In genomic region chr11:690738-691633, GRCh38 we compare ENCODE assay signal across 15 cellular contexts. TPM values are rescaled to one million over a fixed set of nuclear protein-coding genes. Genes with fewer than 3 reads are reported as not detected.
DNase-seq lines count a peak whose midpoint lies in the region; ATAC-seq, FAIRE-seq and TF ChIP-seq lines count a peak whose summit lies in the region.
"Had no signal": no experiment of that assay in that cellular context is flagged by ENCODE, and none has a peak within 500 bp of the region (broad histone marks: within the 10 kb centered on the region; RNA-seq: fewer than 3 reads in every experiment).

No MANE protein-coding gene starts in this region.

- TF ChIP-seq POLR2A in endothelial cell of umbilical vein (IDR thresholded peaks at IDR 0.05; ENCODE audit: low read depth, low read length) = no peak
- no peak for TF ChIP-seq POLR2A in stomach (IDR thresholded peaks at IDR 0.05)

- H3K9me3 ChIP-seq in endothelial cell of umbilical vein (replicated peaks; ENCODE audit: control insufficient read depth, insufficient read depth, low read length) (no peaks in the 10 kb centered on the region), stomach (no peaks in the 10 kb centered on the region)
- H3K9me3 ChIP-seq: uterus had no signal

- H3K27me3 ChIP-seq in endothelial cell of umbilical vein (ENCODE audit: control insufficient read depth in 2 of 2, insufficient read depth in 2 of 2, low read length in 2 of 2) = no peaks in the 10 kb centered on the region
- H3K27me3 ChIP-seq in stomach = no peaks in the 10 kb centered on the region
- H3K27me3 ChIP-seq: uterus had no signal

- CTCF ChIA-PET in activated CD4-positive, alpha-beta memory T cell treated with anti-CD3 and anti-CD28 coated beads for 36 hours (lab: Charles Lee) = interaction anchor here (0.7 to 1.2 kb wide), 2 partner anchors 38 to 136 kb away, joined by 3 read pairs; no protein-coding TSS in a partner anchor
- CTCF ChIA-PET in endothelial cell of umbilical vein (lab: Charles Lee) = interaction anchor here (0.8 kb wide), 1 partner anchor 16 kb away, joined by 4 read pairs; no protein-coding TSS in a partner anchor

- H2AFZ ChIP-seq in endothelial cell of umbilical vein (ENCODE audit: low read depth, low read length) = no peak overlapping the region

- POLR2A ChIA-PET in activated CD4-positive, alpha-beta memory T cell treated with anti-CD3 and anti-CD28 coated beads for 36 hours (lab: Charles Lee) = interaction anchor here (0.5 to 1.0 kb wide), 3 partner anchors 16 to 120 kb away, joined by 3 read pairs; no protein-coding TSS in a partner anchor
- POLR2A ChIA-PET in endothelial cell of umbilical vein (lab: Charles Lee) = no interaction called here

- no peak overlapping the region for H3K9ac ChIP-seq in endothelial cell of umbilical vein (replicated peaks; ENCODE audit: extremely low read depth, insufficient read depth, low read length)

- H4K20me1 ChIP-seq in endothelial cell of umbilical vein (replicated peaks; ENCODE audit: control insufficient read depth, extremely low read depth, insufficient read depth, low read length) = no peaks in the 10 kb centered on the region

- H3K4me3 Mint-ChIP-seq in activated T-cell treated with anti-CD3 and anti-CD28 coated beads, Interleukin-2, amount 50 U/mL, for 4 hours = peak overlapping the region; percentile 81
- peak overlapping the region; percentile 5 for H3K4me3 Mint-ChIP-seq in activated CD4-positive, alpha-beta memory T cell treated with anti-CD3 and anti-CD28 coated beads for 36 hours
- H3K4me3 Mint-ChIP-seq: immature natural killer cell had no signal

- ATAC-seq in activated T-cell treated with anti-CD3 and anti-CD28 coated beads, Interleukin-2, amount 50 U/mL, for 4 hours = no peak

- H3K36me3 ChIP-seq in endothelial cell of umbilical vein (ENCODE audit: control insufficient read depth in 2 of 2, extremely low read depth in 1 of 2, insufficient read depth in 2 of 2, low read length in 2 of 2) (peaks cover 3 to 15% of the 10 kb centered on the region in 2 experiments), stomach (peaks cover 28 to 50% (median 42%) of the 10 kb centered on the region in 4 donors)
- H3K36me3 ChIP-seq: uterus had no signal

- dilution Hi-C loops in endothelial cell of umbilical vein (cut with MboI; ENCODE audit: extremely low pct_ligation_motif_present, low sequenced_read_pairs) = no loop called here

- peaks cover 39% of the 10 kb centered on the region for H3K79me2 ChIP-seq in endothelial cell of umbilical vein (ENCODE audit: control insufficient read depth, insufficient read depth, low read length)

- peaks cover 12% of the 10 kb centered on the region for H3K36me3 Mint-ChIP-seq in activated T-cell treated with anti-CD3 and anti-CD28 coated beads, Interleukin-2, amount 50 U/mL, for 4 hours (ENCODE audit: insufficient read depth)
- H3K36me3 Mint-ChIP-seq in activated CD4-positive, alpha-beta memory T cell treated with anti-CD3 and anti-CD28 coated beads for 36 hours = peaks cover 29% of the 10 kb centered on the region

- no peaks in the 10 kb centered on the region for H3K27me3 Mint-ChIP-seq in activated T-cell treated with anti-CD3 and anti-CD28 coated beads, Interleukin-2, amount 50 U/mL, for 4 hours (ENCODE audit: low read depth)
- no peaks in the 10 kb centered on the region for H3K27me3 Mint-ChIP-seq in activated CD4-positive, alpha-beta memory T cell treated with anti-CD3 and anti-CD28 coated beads for 36 hours

- TF ChIP-seq CTCF in endothelial cell of umbilical vein (IDR thresholded peaks at IDR 0.05; ENCODE audit: extremely low read depth in 1 of 2, insufficient read depth in 1 of 2, low read depth in 1 of 2, low read length in 2 of 2) = no peak
- TF ChIP-seq CTCF in stomach (IDR thresholded peaks at IDR 0.05) = no peak

- intact Hi-C loops in activated CD4-positive, alpha-beta memory T cell treated with anti-CD3 and anti-CD28 coated beads for 36 hours (cut with micrococcal nuclease) = no loop called here
- intact Hi-C loops in endothelial cell of umbilical vein (cut with micrococcal nuclease) (no loop called here), stomach (cut with DNase I; ENCODE audit: low total_unique reads) (no loop called here)

- 63 to 75% (median 66%) methylated on average over 18 to 27 of the region's 27 CpGs for WGBS in stomach, 5 donors

- H3K4me2 ChIP-seq in endothelial cell of umbilical vein (ENCODE audit: insufficient read depth, low read length) = peak overlapping the region; percentile 13
- H3K4me2 ChIP-seq: smooth muscle cell had no signal

- H3K9me3 Mint-ChIP-seq in activated T-cell treated with anti-CD3 and anti-CD28 coated beads, Interleukin-2, amount 50 U/mL, for 4 hours = no peaks in the 10 kb centered on the region
- H3K9me3 Mint-ChIP-seq in activated CD4-positive, alpha-beta memory T cell treated with anti-CD3 and anti-CD28 coated beads for 36 hours = no peaks in the 10 kb centered on the region
- H3K9me3 Mint-ChIP-seq: immature natural killer cell had no signal

- BruUV-seq in endothelial cell of umbilical vein (replicated peaks; lab: Mats Ljungman, UMichigan) = no TSS peak

- peak; percentile 62 for FAIRE-seq in endothelial cell of umbilical vein (lab: Jason Lieb, UNC)

- peak overlapping the region; percentile 50 for H3K27ac Mint-ChIP-seq in activated CD4-positive, alpha-beta memory T cell treated with anti-CD3 and anti-CD28 coated beads for 36 hours

- H3K4me1 ChIP-seq in endothelial cell of umbilical vein (ENCODE audit: control insufficient read depth, extremely low read depth, insufficient read depth, low read length) (peaks cover 32% of the 10 kb centered on the region), stomach (peaks cover 25 to 53% (median 42%) of the 10 kb centered on the region in 4 donors)

- no peak for TF ChIP-seq EP300 in stomach (IDR thresholded peaks at IDR 0.05)

- H3K27ac ChIP-seq in endothelial cell of umbilical vein (ENCODE audit: insufficient read depth, low read depth, low read length) (no peak overlapping the region), stomach (peak overlapping the region; percentile 8 to 54 (median 39))
- H3K27ac ChIP-seq: uterus had no signal

- peaks cover 32% of the 10 kb centered on the region for H3K4me1 Mint-ChIP-seq in activated T-cell treated with anti-CD3 and anti-CD28 coated beads, Interleukin-2, amount 50 U/mL, for 4 hours (ENCODE audit: low read depth)
- H3K4me1 Mint-ChIP-seq in activated CD4-positive, alpha-beta memory T cell treated with anti-CD3 and anti-CD28 coated beads for 36 hours (ENCODE audit: low read depth) = peaks cover 34% of the 10 kb centered on the region

- no peaks in the 10 kb centered on the region for H3K9me1 ChIP-seq in endothelial cell of umbilical vein (replicated peaks; ENCODE audit: control insufficient read depth, extremely low read depth, insufficient read depth, low read length)

- no peak overlapping the region for H3K4me3 ChIP-seq in endothelial cell of umbilical vein (replicated peaks in 1 of 3; ENCODE audit: insufficient read depth in 1 of 3, low read depth in 1 of 3, low read length in 3 of 3)
- H3K4me3 ChIP-seq in stomach = no peak overlapping the region
- H3K4me3 ChIP-seq: smooth muscle cell, uterus had no signal

- no peak for DNase-seq in activated T-cell treated with anti-CD3 and anti-CD28 coated beads, Interleukin-2, amount 50 U/mL, for 4 hours
- DNase-seq in activated T-cell treated with anti-CD3 and anti-CD28 coated beads, Interleukin-2, amount 50 U/mL, for 48 hours = no peak
- peak; percentile 39 for DNase-seq in activated CD4-positive, alpha-beta memory T cell treated with anti-CD3 and anti-CD28 coated beads for 36 hours
- DNase-seq in endothelial cell of umbilical vein (ENCODE audit: low read depth, low spot score) (peak; percentile 45), stomach (no peak), DMS153 (lab: John Stamatoyannopoulos, UW) (no peak), NCI-H1436 treated with DMSO at 0.1 percent for 48 hours (lab: John Stamatoyannopoulos, UW) (no peak), GF-D8 (lab: John Stamatoyannopoulos, UW) (no peak)
- DNase-seq: EL, immature natural killer cell, NCI-H1048, NCI-H446, uterus had no signal

RNA-seq across cellular contexts. Expression of gene DEAF1, which starts 4.0 kb away (rescaled TPM):
- total RNA-seq in activated T-cell treated with anti-CD3 and anti-CD28 coated beads, Interleukin-2, amount 50 U/mL, for 4 hours = 10 to 100 TPM; 53.1 to 59.6 (median 54.5) TPM
- 10 to 100 TPM; 41.5 to 50.5 TPM for total RNA-seq in activated CD4-positive, alpha-beta memory T cell treated with anti-CD3 and anti-CD28 coated beads for 36 hours
- total RNA-seq in endothelial cell of umbilical vein (50.3 and 55.7 TPM in 2 replicates), stomach (100 to 1,000 TPM in 1 of 5 donors, 10 to 100 TPM in 4; 12.3 to 111 (median 29.4) TPM)
- polyA plus RNA-seq in endothelial cell of umbilical vein (43.6 and 45.5 TPM in 2 replicates), stomach (10 to 100 TPM; 41.4 to 51.8 (median 45.1) TPM)
- 34.4 and 40.4 TPM in 2 replicates for polyA plus RNA-seq in endothelial cell of umbilical vein (2011; cell fraction: cytosol; rRNA removed)
- polyA plus RNA-seq in endothelial cell of umbilical vein (2011; cell fraction: nucleus; rRNA removed) = 25.1 and 25.8 TPM in 2 replicates
- polyA plus RNA-seq in endothelial cell of umbilical vein (2012) = 24.9 and 40.0 TPM in 2 replicates
- 24.6 and 26.4 TPM in 2 replicates for polyA minus RNA-seq in endothelial cell of umbilical vein
- 25.5 TPM for polyA minus RNA-seq in endothelial cell of umbilical vein (2011; cell fraction: cytosol; rRNA and poly(A)+ RNA removed)
- polyA minus RNA-seq in endothelial cell of umbilical vein (2011; cell fraction: nucleus; rRNA and poly(A)+ RNA removed) = 17.8 and 22.2 TPM in 2 replicates

RNA-seq across cellular contexts. Expression of gene TMEM80, which starts 4.6 kb away (rescaled TPM):
- 1 to 10 TPM; 6.8 to 7.5 (median 7.0) TPM for total RNA-seq in activated T-cell treated with anti-CD3 and anti-CD28 coated beads, Interleukin-2, amount 50 U/mL, for 4 hours
- total RNA-seq in activated CD4-positive, alpha-beta memory T cell treated with anti-CD3 and anti-CD28 coated beads for 36 hours = 1 to 10 TPM; 9.5 to 9.8 TPM
- total RNA-seq in endothelial cell of umbilical vein = 24.1 and 26.6 TPM in 2 replicates
- polyA plus RNA-seq in endothelial cell of umbilical vein = 17.9 and 21.2 TPM in 2 replicates
- 13.2 and 15.4 TPM in 2 replicates for polyA plus RNA-seq in endothelial cell of umbilical vein (2011; cell fraction: cytosol; rRNA removed)
- polyA plus RNA-seq in endothelial cell of umbilical vein (2011; cell fraction: nucleus; rRNA removed) = 29.6 and 31.8 TPM in 2 replicates
- polyA plus RNA-seq in endothelial cell of umbilical vein (2012) = 20.6 and 23.9 TPM in 2 replicates
- polyA minus RNA-seq in endothelial cell of umbilical vein = 10.6 and 10.8 TPM in 2 replicates
- 4.8 TPM for polyA minus RNA-seq in endothelial cell of umbilical vein (2011; cell fraction: cytosol; rRNA and poly(A)+ RNA removed)
- 9.1 and 11.3 TPM in 2 replicates for polyA minus RNA-seq in endothelial cell of umbilical vein (2011; cell fraction: nucleus; rRNA and poly(A)+ RNA removed)
- 10 to 100 TPM in 4 of 5 donors, 1 to 10 TPM in 1; 4.9 to 46.5 (median 21.5) TPM for total RNA-seq in stomach
- 10 to 100 TPM in 2 of 3 donors, 1 to 10 TPM in 1; 9.0 to 30.8 (median 18.1) TPM for polyA plus RNA-seq in stomach

RNA-seq across cellular contexts. Expression of gene EPS8L2, which starts 15.0 kb away (rescaled TPM):
- 10 to 100 TPM in 1 of 3 donors, 1 to 10 TPM in 2; 5.2 to 13.0 (median 7.0) TPM for total RNA-seq in activated T-cell treated with anti-CD3 and anti-CD28 coated beads, Interleukin-2, amount 50 U/mL, for 4 hours
- total RNA-seq in activated CD4-positive, alpha-beta memory T cell treated with anti-CD3 and anti-CD28 coated beads for 36 hours = 10 to 100 TPM; 12.4 to 12.6 TPM
- total RNA-seq in endothelial cell of umbilical vein = 6.0 and 12.5 TPM in 2 replicates
- polyA plus RNA-seq in endothelial cell of umbilical vein = 5.2 and 5.9 TPM in 2 replicates
- 2.6 and 2.9 TPM in 2 replicates for polyA plus RNA-seq in endothelial cell of umbilical vein (2011; cell fraction: cytosol; rRNA removed)
- 33.6 and 35.0 TPM in 2 replicates for polyA plus RNA-seq in endothelial cell of umbilical vein (2011; cell fraction: nucleus; rRNA removed)
- 6.1 and 6.6 TPM in 2 replicates for polyA plus RNA-seq in endothelial cell of umbilical vein (2012)
- 4.6 and 7.9 TPM in 2 replicates for polyA minus RNA-seq in endothelial cell of umbilical vein
- 20.3 TPM for polyA minus RNA-seq in endothelial cell of umbilical vein (2011; cell fraction: cytosol; rRNA and poly(A)+ RNA removed)
- 3.1 and 6.7 TPM in 2 replicates for polyA minus RNA-seq in endothelial cell of umbilical vein (2011; cell fraction: nucleus; rRNA and poly(A)+ RNA removed)
- total RNA-seq in stomach = 100 to 1,000 TPM in 4 of 5 donors, 10 to 100 TPM in 1; 45.0 to 617 (median 306) TPM
- polyA plus RNA-seq in stomach = 100 to 1,000 TPM in 1 of 3 donors, 10 to 100 TPM in 2; 91.5 to 190 (median 96.2) TPM

RNA-seq across cellular contexts. Expression of gene DRD4, which starts 53.9 kb away (rescaled TPM):
- total RNA-seq in activated T-cell treated with anti-CD3 and anti-CD28 coated beads, Interleukin-2, amount 50 U/mL, for 4 hours = under 1 TPM in 2 of 3 donors, not detected in 1; 0.13 to 0.28 TPM
- under 1 TPM; 0.21 to 0.39 TPM for total RNA-seq in activated CD4-positive, alpha-beta memory T cell treated with anti-CD3 and anti-CD28 coated beads for 36 hours
- total RNA-seq in endothelial cell of umbilical vein (0.24 TPM in 1 of 2 replicates, not detected in the other), stomach (not detected)
- polyA plus RNA-seq in endothelial cell of umbilical vein (not detected in 2 replicates), stomach (1 to 10 TPM in 1 of 3 donors, under 1 TPM in 2; 0.19 to 1.7 (median 0.50) TPM)
- polyA plus RNA-seq in endothelial cell of umbilical vein (2011; cell fraction: cytosol; rRNA removed) = not detected in 2 replicates
- not detected in 2 replicates for polyA plus RNA-seq in endothelial cell of umbilical vein (2011; cell fraction: nucleus; rRNA removed)
- polyA plus RNA-seq in endothelial cell of umbilical vein (2012) = not detected in 2 replicates
- polyA minus RNA-seq in endothelial cell of umbilical vein = 0.40 TPM in 1 of 2 replicates, not detected in the other
- polyA minus RNA-seq in endothelial cell of umbilical vein (2011; cell fraction: cytosol; rRNA and poly(A)+ RNA removed) = not detected
- polyA minus RNA-seq in endothelial cell of umbilical vein (2011; cell fraction: nucleus; rRNA and poly(A)+ RNA removed) = not detected in 2 replicates
- total RNA-seq: RPMI7951, smooth muscle cell had no signal
- polyA plus RNA-seq: immature natural killer cell had no signal

RNA-seq across cellular contexts. Expression of gene TALDO1, which starts 56.3 kb away (rescaled TPM):
- total RNA-seq in activated T-cell treated with anti-CD3 and anti-CD28 coated beads, Interleukin-2, amount 50 U/mL, for 4 hours = 100 to 1,000 TPM; 281 to 316 (median 313) TPM
- 100 to 1,000 TPM; 284 to 296 TPM for total RNA-seq in activated CD4-positive, alpha-beta memory T cell treated with anti-CD3 and anti-CD28 coated beads for 36 hours
- 287 and 294 TPM in 2 replicates for total RNA-seq in endothelial cell of umbilical vein
- 184 and 211 TPM in 2 replicates for polyA plus RNA-seq in endothelial cell of umbilical vein
- polyA plus RNA-seq in endothelial cell of umbilical vein (2011; cell fraction: cytosol; rRNA removed) = 234 and 253 TPM in 2 replicates
- 146 and 149 TPM in 2 replicates for polyA plus RNA-seq in endothelial cell of umbilical vein (2011; cell fraction: nucleus; rRNA removed)
- 262 and 325 TPM in 2 replicates for polyA plus RNA-seq in endothelial cell of umbilical vein (2012)
- 79.6 and 84.8 TPM in 2 replicates for polyA minus RNA-seq in endothelial cell of umbilical vein
- 117 TPM for polyA minus RNA-seq in endothelial cell of umbilical vein (2011; cell fraction: cytosol; rRNA and poly(A)+ RNA removed)
- 19.6 and 30.7 TPM in 2 replicates for polyA minus RNA-seq in endothelial cell of umbilical vein (2011; cell fraction: nucleus; rRNA and poly(A)+ RNA removed)
- total RNA-seq in stomach = 100 to 1,000 TPM in 4 of 5 donors, 10 to 100 TPM in 1; 85.9 to 258 (median 175) TPM
- 100 to 1,000 TPM; 139 to 214 (median 208) TPM for polyA plus RNA-seq in stomach

Comparison
In these comparisons a context has a peak if more than half of its experiments do, and no peak if none do; other contexts are left out.
1. DNase-seq: peak in activated CD4-positive, alpha-beta memory T cell treated with anti-CD3 and anti-CD28 coated beads for 36 hours (single experiment) and endothelial cell of umbilical vein (single experiment); none in activated T-cell treated with anti-CD3 and anti-CD28 coated beads, Interleukin-2, amount 50 U/mL, for 4 hours (single experiment), activated T-cell treated with anti-CD3 and anti-CD28 coated beads, Interleukin-2, amount 50 U/mL, for 48 hours (0 of 2), stomach (single experiment), DMS153 (single experiment), NCI-H1436 treated with DMSO at 0.1 percent for 48 hours (single experiment) and GF-D8 (single experiment).